ENCODE assay signal across 8 cellular contexts in genomic region chr11:69297926-69298777, GRCh38. TPM values are rescaled to one million over a fixed set of nuclear protein-coding genes. Genes with fewer than 3 reads are reported as not detected.
DNase-seq lines count a peak whose midpoint lies in the region; ATAC-seq and TF ChIP-seq lines count a peak whose summit lies in the region.

No MANE protein-coding gene starts in this region.

- no peaks in the 10 kb centered on the region for H3K9me3 Mint-ChIP-seq in activated naive CD8-positive, alpha-beta T cell treated with anti-CD3 and anti-CD28 coated beads, Interleukin-2, amount 50 U/mL, for 24 hours
- H3K9me3 Mint-ChIP-seq in GM23338: no peaks in the 10 kb centered on the region

- DNase-seq in activated CD4-positive, alpha-beta T cell treated with anti-CD3 and anti-CD28 coated beads, Interleukin-2, amount 50 U/mL, for 1 hour: peak; percentile 18
- no peak for DNase-seq in activated CD4-positive, alpha-beta T cell treated with anti-CD3 and anti-CD28 coated beads, Interleukin-2, amount 50 U/mL, for 4 hours
- peak; percentile 72 for DNase-seq in NCI-H460 (ENCODE audit: extremely low read depth, low read depth)
- DNase-seq in activated naive CD8-positive, alpha-beta T cell treated with anti-CD3 and anti-CD28 coated beads, Interleukin-2, amount 50 U/mL, for 24 hours: peak; percentile 59
- peak; percentile 84 to 91 (median 87) for DNase-seq in heart left ventricle
- no peak for DNase-seq in GM23338 (ENCODE audit: low spot score)

- H3K27ac ChIP-seq in heart left ventricle (peak overlapping the region; percentile 25 to 94 (median 80)), rectal smooth muscle tissue (ENCODE audit: low read depth, low read length) (peak overlapping the region; percentile 32), GM23338 (ENCODE audit: low read depth) (no peak overlapping the region)

- H3K27me3 Mint-ChIP-seq in activated naive CD8-positive, alpha-beta T cell treated with anti-CD3 and anti-CD28 coated beads, Interleukin-2, amount 50 U/mL, for 24 hours: peaks cover 4% of the 10 kb centered on the region
- peaks cover 7% of the 10 kb centered on the region for H3K27me3 Mint-ChIP-seq in GM23338 (ENCODE audit: insufficient read depth, low read depth, poor library complexity)

- no peaks in the 10 kb centered on the region for H3K36me3 Mint-ChIP-seq in activated naive CD8-positive, alpha-beta T cell treated with anti-CD3 and anti-CD28 coated beads, Interleukin-2, amount 50 U/mL, for 24 hours (ENCODE audit: low read depth)
- no peaks in the 10 kb centered on the region; the same call in 2 of the 3 replicates for H3K36me3 Mint-ChIP-seq in GM23338 (ENCODE audit: low read depth)

- H3K36me3 ChIP-seq in heart left ventricle: no peaks in the 10 kb centered on the region
- H3K36me3 ChIP-seq in rectal smooth muscle tissue (ENCODE audit: control insufficient read depth, insufficient read depth, low read length): no peaks in the 10 kb centered on the region
- H3K36me3 ChIP-seq in GM23338 (ENCODE audit: insufficient read depth): no peaks in the 10 kb centered on the region

- H3K4me1 Mint-ChIP-seq in activated naive CD8-positive, alpha-beta T cell treated with anti-CD3 and anti-CD28 coated beads, Interleukin-2, amount 50 U/mL, for 24 hours: peaks cover 81% of the 10 kb centered on the region
- H3K4me1 Mint-ChIP-seq in GM23338: peaks cover 5% of the 10 kb centered on the region; the same call in 2 of the 3 replicates

- intact Hi-C loops in heart left ventricle (cut with DNase I): loop anchor here in 8 of 10 donors (1.0 to 10.0 kb wide), 11 partner anchors 117 to 344 kb away; partner anchors contain the start of gene CCND1 (in 2 of the 8)

- ATAC-seq in HG02798 (IDR thresholded peaks at IDR 0.05; ENCODE audit: poor library complexity, unreplicated experiment) (peak; percentile 42), heart left ventricle (peak; percentile 41 to 81 (median 67)), GM23338 (no peak; the same call in 2 of the 3 replicates)
- ATAC-seq in activated naive CD8-positive, alpha-beta T cell treated with anti-CD3 and anti-CD28 coated beads, Interleukin-2, amount 50 U/mL, for 24 hours: peak; percentile 22

- peak overlapping the region; percentile 1 for H3K9ac ChIP-seq in rectal smooth muscle tissue (ENCODE audit: low read length)

- TF ChIP-seq CTCF in heart left ventricle (IDR thresholded peaks at IDR 0.05) (no peak), GM23338 (conservative IDR thresholded peaks at IDR 0.05; ENCODE audit: low read depth in 2 of 2) (no peak)

- H3K4me1 ChIP-seq in heart left ventricle (peaks cover 15 to 88% (median 47%) of the 10 kb centered on the region in 12 donors), rectal smooth muscle tissue (ENCODE audit: control insufficient read depth, insufficient read depth, low read length) (peaks cover 5% of the 10 kb centered on the region), GM23338 (ENCODE audit: insufficient read depth) (no peaks in the 10 kb centered on the region)

- no peaks in the 10 kb centered on the region for H3K9me2 ChIP-seq in GM23338 (ENCODE audit: insufficient read depth)

- H3K4me3 ChIP-seq in heart left ventricle (peak overlapping the region in 9 of 12 donors; percentile 6 to 43 (median 28)), rectal smooth muscle tissue (ENCODE audit: low read length) (peak overlapping the region; percentile 57), GM23338 (no peak overlapping the region)

- 43 to 66% (median 47%) methylated on average over 22 to 26 of the region's 26 CpGs for WGBS in heart left ventricle, 4 donors

- H3K27me3 ChIP-seq in heart left ventricle (no peaks in the 10 kb centered on the region), rectal smooth muscle tissue (ENCODE audit: control insufficient read depth, insufficient read depth, low read length) (no peaks in the 10 kb centered on the region), GM23338 (ENCODE audit: insufficient read depth) (no peaks in the 10 kb centered on the region)

- peaks cover 0 to 5% (median 0%) of the 10 kb centered on the region in 12 donors for H3K9me3 ChIP-seq in heart left ventricle

- peak in 1 of 2 donors; percentile 12 for TF ChIP-seq POLR2A in heart left ventricle (IDR thresholded peaks at IDR 0.05)

- peak overlapping the region; percentile 26 for H3K4me3 Mint-ChIP-seq in activated naive CD8-positive, alpha-beta T cell treated with anti-CD3 and anti-CD28 coated beads, Interleukin-2, amount 50 U/mL, for 24 hours
- H3K4me3 Mint-ChIP-seq in GM23338: no peak overlapping the region

- H2AFZ ChIP-seq in GM23338: no peak overlapping the region

- H3K79me2 ChIP-seq in GM23338 (replicated peaks; ENCODE audit: insufficient read depth): no peaks in the 10 kb centered on the region

- no peak overlapping the region for H3K4me2 ChIP-seq in GM23338

- H3F3A ChIP-seq in GM23338 (replicated peaks; ENCODE audit: low read depth): no peaks in the 10 kb centered on the region

- H4K20me1 ChIP-seq in GM23338 (replicated peaks; ENCODE audit: insufficient read depth): no peaks in the 10 kb centered on the region

- H3K27ac Mint-ChIP-seq in activated naive CD8-positive, alpha-beta T cell treated with anti-CD3 and anti-CD28 coated beads, Interleukin-2, amount 50 U/mL, for 24 hours: peak overlapping the region; percentile 72
- H3K27ac Mint-ChIP-seq in GM23338: no peak overlapping the region

TF ChIP-seq in GM23338, 12 proteins besides CTCF, POLR2A, EP300 and RAD21 (continues in another document):
- TF ChIP-seq REST (IDR thresholded peaks at IDR 0.05; ENCODE audit: unreplicated experiment): no peak
- no peak for TF ChIP-seq STAT1 (IDR thresholded peaks at IDR 0.05; ENCODE audit: unreplicated experiment)
- TF ChIP-seq NANOG (IDR thresholded peaks at IDR 0.05; ENCODE audit: borderline replicate concordance): no peak

RNA-seq across cellular contexts. Expression of gene MYEOV, which starts 4.2 kb away (rescaled TPM):
- total RNA-seq in NCI-H460 (2014; rRNA removed; shearing (Covaris generic)): 0.64 and 0.72 TPM in 2 replicates
- polyA plus RNA-seq in NCI-H460 (2014; cell fraction: nucleus; rRNA removed): 2.1 and 3.5 TPM in 2 replicates
- total RNA-seq in heart left ventricle: under 1 TPM in 2 of 9 donors, not detected in 7; 0.37 to 0.88 TPM
- polyA plus RNA-seq in heart left ventricle (under 1 TPM; 0.08 TPM), GM23338 (2016; fragmentation: Nextera tagmentation; extraction: Ambion mirVana) (0.19 TPM in 1 of 2 replicates, not detected in the other)
- 0.14 and 0.70 TPM in 2 replicates for total RNA-seq in GM23338 (2014; rRNA removed; shearing (Covaris generic))

Comparison
In these comparisons a context has a peak if more than half of its experiments do, and no peak if none do; other contexts are left out.
1. DNase-seq: peak in activated CD4-positive, alpha-beta T cell treated with anti-CD3 and anti-CD28 coated beads, Interleukin-2, amount 50 U/mL, for 1 hour (single experiment), NCI-H460 (single experiment), activated naive CD8-positive, alpha-beta T cell treated with anti-CD3 and anti-CD28 coated beads, Interleukin-2, amount 50 U/mL, for 24 hours (single experiment) and heart left ventricle (5 of 5); none in activated CD4-positive, alpha-beta T cell treated with anti-CD3 and anti-CD28 coated beads, Interleukin-2, amount 50 U/mL, for 4 hours (0 of 2) and GM23338 (single experiment).